Comparison of ENCODE assay signal across 20 cellular contexts in genomic region chr18:62925031-62925688, GRCh38.
DNase-seq lines count a peak whose midpoint lies in the region; ATAC-seq, FAIRE-seq and TF ChIP-seq lines count a peak whose summit lies in the region.
"Had no signal": no experiment of that assay in that cellular context is flagged by ENCODE, and none has a peak within 500 bp of the region (broad histone marks: within the 10 kb centered on the region; RNA-seq: fewer than 3 reads in every experiment).

No MANE protein-coding gene starts in this region.

- no peak for FAIRE-seq in urothelium cell line (lab: Jason Lieb, UNC)
- FAIRE-seq: frontal cortex, GM12892 had no signal

- peak; percentile 24 for DNase-seq in CD1c-positive myeloid dendritic cell (ENCODE audit: extremely low spot score)
- DNase-seq in HT1080 (ENCODE audit: low read depth), result peak; percentile 40
- DNase-seq in caudate nucleus (lab: John Stamatoyannopoulos, UW), result peak in 1 of 61 donors; percentile 4
- no peak for DNase-seq in osteocyte (ENCODE audit: extremely low spot score, unreplicated experiment)
- DNase-seq in activated CD8-positive, alpha-beta T cell treated with anti-CD3 and anti-CD28 coated beads, Interleukin-2, amount 10 ng/mL, durations not matched to agents 7 days and 5 days, result no peak
- no peak for DNase-seq in urothelium cell line (ENCODE audit: low spot score)
- no peak for DNase-seq in NCI-H82 treated with DMSO at 0.1 percent for 48 hours (lab: John Stamatoyannopoulos, UW; ENCODE audit: unreplicated experiment)
- DNase-seq: activated CD4-positive, CD25-positive, alpha-beta regulatory T cell treated with anti-CD3 and anti-CD28 coated beads, Interleukin-2, amount 50 U/mL, for 72 hours; activated T-cell treated with anti-CD3 and anti-CD28 coated beads, Interleukin-2, amount 50 U/mL, for 24 hours; amniotic stem cell; BE2C; DND-41; KBM-7; NCI-H1436; ovary; T-cell had no signal

- H3K9me3 Mint-ChIP-seq in osteocyte (ENCODE audit: unreplicated experiment), result no peaks in the 10 kb centered on the region
- H3K9me3 Mint-ChIP-seq in activated CD8-positive, alpha-beta T cell treated with anti-CD3 and anti-CD28 coated beads, Interleukin-2, amount 10 ng/mL, durations not matched to agents 7 days and 5 days (ENCODE audit: insufficient read depth), result no peaks in the 10 kb centered on the region
- H3K9me3 Mint-ChIP-seq: activated T-cell treated with anti-CD3 and anti-CD28 coated beads, Interleukin-2, amount 50 U/mL, for 24 hours had no signal

- POLR2A ChIA-PET in activated CD8-positive, alpha-beta T cell treated with anti-CD3 and anti-CD28 coated beads, Interleukin-2, amount 10 ng/mL, durations not matched to agents 7 days and 5 days (lab: Charles Lee), result no interaction called here

- H3K4me1 Mint-ChIP-seq in osteocyte (ENCODE audit: unreplicated experiment), result peaks cover 13% of the 10 kb centered on the region
- H3K4me1 Mint-ChIP-seq in activated CD8-positive, alpha-beta T cell treated with anti-CD3 and anti-CD28 coated beads, Interleukin-2, amount 10 ng/mL, durations not matched to agents 7 days and 5 days (ENCODE audit: low read depth), result no peaks in the 10 kb centered on the region
- H3K4me1 Mint-ChIP-seq: T-cell had no signal

- no peaks in the 10 kb centered on the region for H3K27me3 Mint-ChIP-seq in osteocyte (ENCODE audit: unreplicated experiment)
- peaks cover 4% of the 10 kb centered on the region for H3K27me3 Mint-ChIP-seq in activated CD8-positive, alpha-beta T cell treated with anti-CD3 and anti-CD28 coated beads, Interleukin-2, amount 10 ng/mL, durations not matched to agents 7 days and 5 days (ENCODE audit: low read depth)
- H3K27me3 Mint-ChIP-seq: activated T-cell treated with anti-CD3 and anti-CD28 coated beads, Interleukin-2, amount 50 U/mL, for 24 hours; T-cell had no signal

- H3K27ac ChIP-seq in caudate nucleus (ENCODE audit: low read depth, low read length), result peak overlapping the region; percentile 11
- H3K27ac ChIP-seq: ovary, suprapubic skin had no signal

- CTCF ChIA-PET in activated CD8-positive, alpha-beta T cell treated with anti-CD3 and anti-CD28 coated beads, Interleukin-2, amount 10 ng/mL, durations not matched to agents 7 days and 5 days (lab: Charles Lee), result no interaction called here

- peaks cover 23% of the 10 kb centered on the region for H3K36me3 Mint-ChIP-seq in osteocyte (ENCODE audit: unreplicated experiment)
- no peaks in the 10 kb centered on the region for H3K36me3 Mint-ChIP-seq in activated CD8-positive, alpha-beta T cell treated with anti-CD3 and anti-CD28 coated beads, Interleukin-2, amount 10 ng/mL, durations not matched to agents 7 days and 5 days (ENCODE audit: low read depth)

- no peak for TF ChIP-seq CTCF in osteocyte (IDR thresholded peaks at IDR 0.05)

- no peak for ATAC-seq in activated CD8-positive, alpha-beta T cell treated with anti-CD3 and anti-CD28 coated beads, Interleukin-2, amount 10 ng/mL, durations not matched to agents 7 days and 5 days
- no peak for ATAC-seq in HG02588 (IDR thresholded peaks at IDR 0.05; ENCODE audit: unreplicated experiment)
- ATAC-seq: T-cell had no signal

- no peak overlapping the region for H3K4me3 Mint-ChIP-seq in osteocyte (ENCODE audit: unreplicated experiment)
- no peak overlapping the region for H3K4me3 Mint-ChIP-seq in activated CD8-positive, alpha-beta T cell treated with anti-CD3 and anti-CD28 coated beads, Interleukin-2, amount 10 ng/mL, durations not matched to agents 7 days and 5 days
- H3K4me3 Mint-ChIP-seq: activated T-cell treated with anti-CD3 and anti-CD28 coated beads, Interleukin-2, amount 50 U/mL, for 24 hours; T-cell had no signal

- peak overlapping the region; percentile 50 for H3K27ac Mint-ChIP-seq in osteocyte (ENCODE audit: unreplicated experiment)
- no peak overlapping the region for H3K27ac Mint-ChIP-seq in activated CD8-positive, alpha-beta T cell treated with anti-CD3 and anti-CD28 coated beads, Interleukin-2, amount 10 ng/mL, durations not matched to agents 7 days and 5 days
- H3K27ac Mint-ChIP-seq: activated T-cell treated with anti-CD3 and anti-CD28 coated beads, Interleukin-2, amount 50 U/mL, for 24 hours; T-cell had no signal

Comparison
In these comparisons a context has a peak if more than half of its experiments do, and no peak if none do; other contexts are left out.
1. DNase-seq: peak in CD1c-positive myeloid dendritic cell (single experiment) and HT1080 (single experiment); none in osteocyte (single experiment), activated CD8-positive, alpha-beta T cell treated with anti-CD3 and anti-CD28 coated beads, Interleukin-2, amount 10 ng/mL, durations not matched to agents 7 days and 5 days (single experiment), urothelium cell line (single experiment) and NCI-H82 treated with DMSO at 0.1 percent for 48 hours (single experiment).